22 cellular contexts compared by ENCODE assay signal in genomic region chrX:130829526-130830515, GRCh38.
DNase-seq lines count a peak whose midpoint lies in the region; ATAC-seq, FAIRE-seq and TF ChIP-seq lines count a peak whose summit lies in the region.
"Had no signal": no experiment of that assay in that cellular context is flagged by ENCODE, and none has a peak within 500 bp of the region (broad histone marks: within the 10 kb centered on the region; RNA-seq: fewer than 3 reads in every experiment).

No MANE protein-coding gene starts in this region.

- TF ChIP-seq POLR2A in heart left ventricle (IDR thresholded peaks at IDR 0.05) = no peak

- TF ChIP-seq CTCF in D721Med (IDR thresholded peaks at IDR 0.05; ENCODE audit: insufficient read depth, missing control alignments) = no peak
- TF ChIP-seq CTCF in RWPE2 (IDR thresholded peaks at IDR 0.05; ENCODE audit: poor library complexity, severe bottlenecking) = no peak
- no peak for TF ChIP-seq CTCF in neutrophil (IDR thresholded peaks at IDR 0.05)
- TF ChIP-seq CTCF in right atrium auricular region (IDR thresholded peaks at IDR 0.05) = no peak
- no peak for TF ChIP-seq CTCF in heart left ventricle (IDR thresholded peaks at IDR 0.05)

- H3K4me3 ChIP-seq in RWPE2 (ENCODE audit: severe bottlenecking) (no peak overlapping the region), neutrophil (ENCODE audit: low read depth in 1 of 2, low read length in 1 of 2) (no peak overlapping the region), right atrium auricular region (no peak overlapping the region), heart left ventricle (no peak overlapping the region)
- H3K4me3 ChIP-seq: neural progenitor cell had no signal

- CTCF ChIA-PET in activated CD4-positive, alpha-beta T cell treated with anti-CD3 and anti-CD28 coated beads for 36 hours (lab: Charles Lee) = no interaction called here

- peak overlapping the region; percentile 54 for H3K27ac ChIP-seq in RWPE2 (ENCODE audit: poor library complexity, severe bottlenecking)
- H3K27ac ChIP-seq in neutrophil = peak overlapping the region; percentile 6
- no peak overlapping the region for H3K27ac ChIP-seq in right atrium auricular region
- H3K27ac ChIP-seq in heart left ventricle = no peak overlapping the region
- H3K27ac ChIP-seq: neural progenitor cell had no signal

- no peak overlapping the region for H3K27ac Mint-ChIP-seq in activated CD4-positive, alpha-beta T cell treated with anti-CD3 and anti-CD28 coated beads for 36 hours
- H3K27ac Mint-ChIP-seq: activated T-helper 2 cell treated with anti-CD3 and anti-CD28 coated beads, Interferon-gamma antibody, Interleukin-2, Interleukin-4, amounts not matched to agents 10 μg/mL and 5 μg/mL and 100 μg/mL, durations not matched to agents 14 hours and 24 hours and 36 hours; mesothelial cell of epicardium; neural progenitor cell; type B pancreatic cell had no signal

- no peak overlapping the region for H3K4me3 Mint-ChIP-seq in activated CD4-positive, alpha-beta T cell treated with anti-CD3 and anti-CD28 coated beads for 36 hours
- H3K4me3 Mint-ChIP-seq: CD4-positive, alpha-beta memory T cell; mesothelial cell of epicardium; neural progenitor cell; type B pancreatic cell had no signal

- H3K4me1 ChIP-seq in RWPE2 (ENCODE audit: insufficient read depth, poor library complexity, severe bottlenecking) (peaks cover 15% of the 10 kb centered on the region), neutrophil (ENCODE audit: control insufficient read depth in 1 of 2, insufficient read depth in 1 of 2, low read depth in 1 of 2, low read length in 1 of 2) (peaks cover 49 to 54% of the 10 kb centered on the region in 2 experiments), right atrium auricular region (no peaks in the 10 kb centered on the region), heart left ventricle (peaks cover 0 to 27% (median 0%) of the 10 kb centered on the region in 12 donors)

- POLR2A ChIA-PET in activated CD4-positive, alpha-beta T cell treated with anti-CD3 and anti-CD28 coated beads for 36 hours (lab: Charles Lee) = no interaction called here

- no peaks in the 10 kb centered on the region for H3K36me3 ChIP-seq in RWPE2 (ENCODE audit: low read depth)
- no peaks in the 10 kb centered on the region for H3K36me3 ChIP-seq in neutrophil
- no peaks in the 10 kb centered on the region for H3K36me3 ChIP-seq in right atrium auricular region
- no peaks in the 10 kb centered on the region for H3K36me3 ChIP-seq in heart left ventricle
- H3K36me3 ChIP-seq: neural progenitor cell had no signal

- FAIRE-seq in D721Med (lab: Jason Lieb, UNC) = peak; percentile 61
- FAIRE-seq: H1 had no signal

- peak; percentile 80 for ATAC-seq in RWPE2 (ENCODE audit: low read depth)
- ATAC-seq in activated CD4-positive, alpha-beta T cell treated with anti-CD3 and anti-CD28 coated beads for 36 hours = no peak
- no peak for ATAC-seq in heart left ventricle

- H3K4me1 Mint-ChIP-seq in activated CD4-positive, alpha-beta T cell treated with anti-CD3 and anti-CD28 coated beads for 36 hours = peaks cover 10% of the 10 kb centered on the region
- H3K4me1 Mint-ChIP-seq: mesothelial cell of epicardium had no signal

- no peaks in the 10 kb centered on the region for H3K36me3 Mint-ChIP-seq in activated CD4-positive, alpha-beta T cell treated with anti-CD3 and anti-CD28 coated beads for 36 hours (ENCODE audit: low read depth)
- H3K36me3 Mint-ChIP-seq: IgD-negative memory B cell, mesothelial cell of epicardium, neural progenitor cell, type B pancreatic cell had no signal

- intact Hi-C loops in activated CD4-positive, alpha-beta T cell treated with anti-CD3 and anti-CD28 coated beads for 36 hours (cut with DNase I, micrococcal nuclease) = no loop called here
- intact Hi-C loops in heart left ventricle (cut with DNase I) = no loop called here

- 56 to 98% (median 79%) methylated on average over 2 of the region's 2 CpGs for WGBS in heart left ventricle, 4 donors

- H3K27me3 ChIP-seq in RWPE2 (ENCODE audit: insufficient read depth, poor library complexity, severe bottlenecking) (no peaks in the 10 kb centered on the region), neutrophil (no peaks in the 10 kb centered on the region), right atrium auricular region (no peaks in the 10 kb centered on the region), heart left ventricle (peaks cover 0 to 8% (median 0%) of the 10 kb centered on the region in 9 donors)
- H3K27me3 ChIP-seq: neural progenitor cell had no signal

- H3K9me3 ChIP-seq in RWPE2 (ENCODE audit: severe bottlenecking) = no peaks in the 10 kb centered on the region
- no peaks in the 10 kb centered on the region for H3K9me3 ChIP-seq in neutrophil
- H3K9me3 ChIP-seq in right atrium auricular region = no peaks in the 10 kb centered on the region
- no peaks in the 10 kb centered on the region for H3K9me3 ChIP-seq in heart left ventricle

- no peaks in the 10 kb centered on the region for H3K27me3 Mint-ChIP-seq in activated CD4-positive, alpha-beta T cell treated with anti-CD3 and anti-CD28 coated beads for 36 hours
- H3K27me3 Mint-ChIP-seq: CD4-positive, alpha-beta memory T cell; IgD-negative memory B cell; type B pancreatic cell had no signal

- DNase-seq in D721Med (ENCODE audit: insufficient read length, low spot score) (no peak), RWPE2 (ENCODE audit: low spot score) (no peak), epidermal melanocyte (ENCODE audit: insufficient read length, low spot score) (peak; percentile 16), right atrium auricular region (ENCODE audit: low spot score) (no peak), NCI-H1092 treated with DMSO at 0.1 percent for 48 hours (lab: John Stamatoyannopoulos, UW) (no peak), heart left ventricle (no peak)
- no peak for DNase-seq in activated CD4-positive, alpha-beta T cell treated with anti-CD3 and anti-CD28 coated beads for 36 hours
- DNase-seq: activated CD4-positive, CD25-positive, alpha-beta regulatory T cell treated with anti-CD3 and anti-CD28 coated beads, Interleukin-2, amount 50 U/mL, for 72 hours; CD4-positive, alpha-beta memory T cell; central memory CD4-positive, alpha-beta T cell; effector memory CD4-positive, alpha-beta T cell; NCI-H2081; NCI-H524 treated with DMSO at 0.1 percent for 48 hours; stimulated activated naive CD4-positive, alpha-beta T cell; T-helper 9 cell had no signal

- no peaks in the 10 kb centered on the region for H3K9me3 Mint-ChIP-seq in activated CD4-positive, alpha-beta T cell treated with anti-CD3 and anti-CD28 coated beads for 36 hours (ENCODE audit: low read depth)
- H3K9me3 Mint-ChIP-seq: activated T-helper 2 cell treated with anti-CD3 and anti-CD28 coated beads, Interferon-gamma antibody, Interleukin-2, Interleukin-4, amounts not matched to agents 10 μg/mL and 5 μg/mL and 100 μg/mL, durations not matched to agents 14 hours and 24 hours and 36 hours; IgD-negative memory B cell; mesothelial cell of epicardium; neural progenitor cell; type B pancreatic cell had no signal

Comparison
In these comparisons a context has a peak if more than half of its experiments do, and no peak if none do; other contexts are left out.
1. H3K27ac ChIP-seq: peak in RWPE2 (single experiment) and neutrophil (single experiment); none in right atrium auricular region (0 of 2) and heart left ventricle (0 of 12).